In genomic region chr19:1882089-1882785, GRCh38 we compare ENCODE assay signal across 8 cellular contexts. TPM values are rescaled to one million over a fixed set of nuclear protein-coding genes. Genes with fewer than 3 reads are reported as not detected.
DNase-seq lines count a peak whose midpoint lies in the region; ATAC-seq, FAIRE-seq and TF ChIP-seq lines count a peak whose summit lies in the region.

No MANE protein-coding gene starts in this region.

- H3K36me3 ChIP-seq in CD8-positive, alpha-beta T cell (ENCODE audit: insufficient read depth, low read length), result peaks cover 6% of the 10 kb centered on the region
- H3K36me3 ChIP-seq in endodermal cell (ENCODE audit: control insufficient read depth, insufficient read depth, low read length) (no peaks in the 10 kb centered on the region), skeletal muscle satellite cell (ENCODE audit: insufficient read depth, low read length) (peaks cover 12% of the 10 kb centered on the region)

- intact Hi-C loops in CD8-positive, alpha-beta T cell (cut with DNase I, micrococcal nuclease), result loop anchor here in 1 of 2 experiments (1.0 to 5.0 kb wide), 2 partner anchors 18 to 200 kb away; no protein-coding TSS in a partner anchor

- H3K9ac ChIP-seq in endodermal cell (ENCODE audit: extremely low read depth, low read length, poor library complexity, severe bottlenecking), result no peak overlapping the region
- no peak overlapping the region for H3K9ac ChIP-seq in skeletal muscle satellite cell (ENCODE audit: low read depth, low read length)

- peak; percentile 60 to 93 (median 82) for DNase-seq in CD8-positive, alpha-beta T cell
- peak; percentile 80 for DNase-seq in activated CD4-positive, alpha-beta T cell treated with anti-CD3 and anti-CD28 coated beads, Interleukin-2, amount 50 U/mL, for 1 hour
- DNase-seq in endodermal cell (no peak), NCI-H2081 treated with DMSO at 0.1 percent for 48 hours (lab: John Stamatoyannopoulos, UW) (no peak), cerebellar nuclear complex (lab: John Stamatoyannopoulos, UW) (no peak), RCC 7860 (ENCODE audit: low spot score) (no peak)

- no peak for TF ChIP-seq CTCF in CD8-positive, alpha-beta T cell (IDR thresholded peaks at IDR 0.05)
- no peak for TF ChIP-seq CTCF in endodermal cell (conservative IDR thresholded peaks at IDR 0.05)

- peaks cover 39% of the 10 kb centered on the region for H3K4me1 Mint-ChIP-seq in CD8-positive, alpha-beta T cell (ENCODE audit: low read depth)
- H3K4me1 Mint-ChIP-seq in endodermal cell, result peaks cover 23% of the 10 kb centered on the region

- H3K27me3 Mint-ChIP-seq in CD8-positive, alpha-beta T cell (ENCODE audit: low read depth), result no peaks in the 10 kb centered on the region
- H3K27me3 Mint-ChIP-seq in endodermal cell (ENCODE audit: insufficient read depth), result peaks cover 3% of the 10 kb centered on the region

- H3K4me1 ChIP-seq in CD8-positive, alpha-beta T cell (ENCODE audit: insufficient read depth, low read length), result peaks cover 40% of the 10 kb centered on the region
- H3K4me1 ChIP-seq in endodermal cell (ENCODE audit: control insufficient read depth, insufficient read depth, low read length) (peaks cover 16% of the 10 kb centered on the region), skeletal muscle satellite cell (ENCODE audit: control insufficient read depth, insufficient read depth, low read length) (peaks cover 24% of the 10 kb centered on the region)

- peak overlapping the region; percentile 92 for H3K27ac ChIP-seq in CD8-positive, alpha-beta T cell (ENCODE audit: low read depth, low read length)
- H3K27ac ChIP-seq in endodermal cell (ENCODE audit: low read depth, low read length), result peak overlapping the region; percentile 53

- peak overlapping the region; percentile 99 for H3K27ac Mint-ChIP-seq in CD8-positive, alpha-beta T cell
- peak overlapping the region; percentile 36 for H3K27ac Mint-ChIP-seq in endodermal cell

- H3K27me3 ChIP-seq in CD8-positive, alpha-beta T cell (ENCODE audit: insufficient read depth, low read length), result no peaks in the 10 kb centered on the region
- no peaks in the 10 kb centered on the region for H3K27me3 ChIP-seq in endodermal cell (ENCODE audit: control insufficient read depth, insufficient read depth, low read length, poor library complexity, severe bottlenecking)
- no peaks in the 10 kb centered on the region for H3K27me3 ChIP-seq in skeletal muscle satellite cell (ENCODE audit: control insufficient read depth, insufficient read depth, low read length)

- H3K9me3 Mint-ChIP-seq in CD8-positive, alpha-beta T cell, result no peaks in the 10 kb centered on the region
- H3K9me3 Mint-ChIP-seq in endodermal cell, result no peaks in the 10 kb centered on the region

- H3K4me2 ChIP-seq in skeletal muscle satellite cell (ENCODE audit: low read length), result peak overlapping the region; percentile 92

- no peak for FAIRE-seq in RCC 7860 (lab: Jason Lieb, UNC)

- ATAC-seq in CD8-positive, alpha-beta T cell, result peak; percentile 61
- ATAC-seq in HG02759 (IDR thresholded peaks at IDR 0.05; ENCODE audit: unreplicated experiment), result no peak

- peaks cover 31% of the 10 kb centered on the region for H3K36me3 Mint-ChIP-seq in CD8-positive, alpha-beta T cell
- H3K36me3 Mint-ChIP-seq in endodermal cell (ENCODE audit: low read depth), result peaks cover 1% of the 10 kb centered on the region

- CTCF ChIA-PET in CD8-positive, alpha-beta T cell (lab: Charles Lee), result interaction anchor here (1.5 kb wide), 1 partner anchor 48 kb away, joined by 4 read pairs; no protein-coding TSS in a partner anchor

- POLR2A ChIA-PET in CD8-positive, alpha-beta T cell (lab: Charles Lee), result interaction anchor here (0.8 to 2.2 kb wide), 2 partner anchors 12 to 15 kb away, joined by 3 to 12 read pairs; no protein-coding TSS in a partner anchor

- 84 to 89% methylated on average over 17 to 28 of the region's 31 CpGs for WGBS in endodermal cell (ENCODE audit: insufficient coverage in 1 of 2, insufficient read length in 1 of 2), 2 experiments

- H3K4me3 ChIP-seq in CD8-positive, alpha-beta T cell (ENCODE audit: low read depth, low read length), result peak overlapping the region; percentile 77
- no peak overlapping the region for H3K4me3 ChIP-seq in endodermal cell (ENCODE audit: low read length)
- H3K4me3 ChIP-seq in skeletal muscle satellite cell (ENCODE audit: low read length), result no peak overlapping the region

- peak overlapping the region; percentile 100 for H3K4me3 Mint-ChIP-seq in CD8-positive, alpha-beta T cell
- H3K4me3 Mint-ChIP-seq in endodermal cell, result peak overlapping the region; percentile 92

- H3K9me3 ChIP-seq in CD8-positive, alpha-beta T cell (ENCODE audit: low read length), result no peaks in the 10 kb centered on the region
- H3K9me3 ChIP-seq in endodermal cell (ENCODE audit: control insufficient read depth, low read length) (no peaks in the 10 kb centered on the region), skeletal muscle satellite cell (replicated peaks; ENCODE audit: low read length) (no peaks in the 10 kb centered on the region)

RNA-seq across cellular contexts. Expression of gene ABHD17A, which starts 3.1 kb away (rescaled TPM):
- total RNA-seq in CD8-positive, alpha-beta T cell, result 100 to 1,000 TPM; 204 TPM
- 10 to 100 TPM; 50.6 to 52.9 TPM for total RNA-seq in endodermal cell
- 45.1 TPM for polyA plus RNA-seq in endodermal cell (2013, experiment 1 of 2)
- polyA plus RNA-seq in endodermal cell (2013, experiment 2 of 2), result 45.7 TPM
- total RNA-seq in skeletal muscle satellite cell (2012; rRNA removed), result 61.8 and 64.4 TPM in 2 replicates

RNA-seq across cellular contexts. Expression of gene KLF16, which starts 18.9 kb away (rescaled TPM):
- total RNA-seq in CD8-positive, alpha-beta T cell, result 10 to 100 TPM; 85.7 to 88.7 TPM
- total RNA-seq in endodermal cell, result 10 to 100 TPM; 39.0 to 42.9 TPM
- polyA plus RNA-seq in endodermal cell (2013, experiment 1 of 2), result 19.2 TPM
- 17.1 TPM for polyA plus RNA-seq in endodermal cell (2013, experiment 2 of 2)
- 12.9 and 13.2 TPM in 2 replicates for total RNA-seq in skeletal muscle satellite cell (2012; rRNA removed)

RNA-seq across cellular contexts. Expression of gene ADAT3, which starts 23.0 kb away (rescaled TPM):
- 1 to 10 TPM; 6.4 to 7.3 TPM for total RNA-seq in CD8-positive, alpha-beta T cell
- total RNA-seq in endodermal cell, result 10 to 100 TPM in 1 of 2 donors, 1 to 10 TPM in 1; 9.9 to 13.8 TPM
- 4.5 TPM for polyA plus RNA-seq in endodermal cell (2013, experiment 1 of 2)
- 3.1 TPM for polyA plus RNA-seq in endodermal cell (2013, experiment 2 of 2)
- 3.3 and 3.5 TPM in 2 replicates for total RNA-seq in skeletal muscle satellite cell (2012; rRNA removed)

RNA-seq across cellular contexts. Expression of gene SCAMP4, which starts 23.0 kb away (rescaled TPM):
- total RNA-seq in CD8-positive, alpha-beta T cell, result 10 to 100 TPM; 18.5 to 19.2 TPM
- 10 to 100 TPM; 69.6 to 75.3 TPM for total RNA-seq in endodermal cell
- polyA plus RNA-seq in endodermal cell (2013, experiment 1 of 2), result 46.5 TPM
- polyA plus RNA-seq in endodermal cell (2013, experiment 2 of 2), result 42.9 TPM
- 45.2 and 65.9 TPM in 2 replicates for total RNA-seq in skeletal muscle satellite cell (2012; rRNA removed)

RNA-seq across cellular contexts. Expression of gene REXO1, which starts 34.0 kb away (rescaled TPM):
- 100 to 1,000 TPM; 143 to 152 TPM for total RNA-seq in CD8-positive, alpha-beta T cell
- total RNA-seq in endodermal cell, result 10 to 100 TPM; 51.6 to 56.4 TPM
- 26.5 TPM for polyA plus RNA-seq in endodermal cell (2013, experiment 1 of 2)
- polyA plus RNA-seq in endodermal cell (2013, experiment 2 of 2), result 26.7 TPM
- 10.7 and 13.7 TPM in 2 replicates for total RNA-seq in skeletal muscle satellite cell (2012; rRNA removed)

Comparison
In these comparisons a context has a peak if more than half of its experiments do, and no peak if none do; other contexts are left out.
1. DNase-seq: peak in CD8-positive, alpha-beta T cell (7 of 7) and activated CD4-positive, alpha-beta T cell treated with anti-CD3 and anti-CD28 coated beads, Interleukin-2, amount 50 U/mL, for 1 hour (single experiment); none in endodermal cell (single experiment), NCI-H2081 treated with DMSO at 0.1 percent for 48 hours (single experiment), cerebellar nuclear complex (0 of 2) and RCC 7860 (single experiment).